In genomic region chr17:7854851-7855642, GRCh38 we compare ENCODE assay signal across 8 cellular contexts. TPM values are rescaled to one million over a fixed set of nuclear protein-coding genes. Genes with fewer than 3 reads are reported as not detected.
DNase-seq lines count a peak whose midpoint lies in the region; ATAC-seq and TF ChIP-seq lines count a peak whose summit lies in the region.

TMEM88 (plus strand) TSS chr17:7855066; CDS start chr17:7855075, 9 bp downstream.

- H3K27me3 Mint-ChIP-seq in activated CD4-positive, alpha-beta T cell treated with anti-CD3 and anti-CD28 coated beads, Interleukin-2, amount 10 ng/mL, durations not matched to agents 24 days and 14 days = no peaks in the 10 kb centered on the region

- H3K27ac Mint-ChIP-seq in activated CD4-positive, alpha-beta T cell treated with anti-CD3 and anti-CD28 coated beads, Interleukin-2, amount 10 ng/mL, durations not matched to agents 24 days and 14 days = peak within 1 kb of the TSS; percentile 62

- H3K27ac ChIP-seq in GM23248 = peak within 1 kb of the TSS; percentile 88
- H3K27ac ChIP-seq in heart right ventricle = peak within 1 kb of the TSS; percentile 82 to 98 (median 93)

- H3K9me3 ChIP-seq in GM23248 (ENCODE audit: low read depth) (no peaks in the 10 kb centered on the region), heart right ventricle (no peaks in the 10 kb centered on the region)

- H3K79me2 ChIP-seq in GM23248 (ENCODE audit: insufficient read depth) = peaks cover 44% of the 10 kb centered on the region

- H3K36me3 ChIP-seq in GM23248 (ENCODE audit: low read depth) (no peaks in the 10 kb centered on the region), heart right ventricle (peaks cover 0 to 58% (median 30%) of the 10 kb centered on the region in 9 donors)

- H3K4me2 ChIP-seq in GM23248 (ENCODE audit: unreplicated experiment) = peak within 1 kb of the TSS; percentile 93

- WGBS in GM23248 (ENCODE audit: low coverage in 1 of 2, low lambda C conversion rate in 2 of 2, missing lambda C conversion rate in 2 of 2), 2 experiments = 68 to 69% methylated on average over 45 to 54 of the region's 54 CpGs
- 36 to 44% methylated on average over 54 of the region's 54 CpGs for WGBS in heart right ventricle, 2 donors

- peaks cover 36% of the 10 kb centered on the region; the same call in 1 of the 2 replicates for H3F3A ChIP-seq in GM23248 (ENCODE audit: insufficient read depth)

- ATAC-seq in heart right ventricle = no peak
- ATAC-seq in GM18909 (IDR thresholded peaks at IDR 0.05; ENCODE audit: poor library complexity, unreplicated experiment) = no peak

- in situ Hi-C loops in GM23248 (cut with MboI) = loop anchor here (10.0 kb wide), 1 partner anchor 110 kb away; no protein-coding TSS in a partner anchor

- H3K4me3 Mint-ChIP-seq in activated CD4-positive, alpha-beta T cell treated with anti-CD3 and anti-CD28 coated beads, Interleukin-2, amount 10 ng/mL, durations not matched to agents 24 days and 14 days = peak within 1 kb of the TSS; percentile 26

- H3K4me1 Mint-ChIP-seq in activated CD4-positive, alpha-beta T cell treated with anti-CD3 and anti-CD28 coated beads, Interleukin-2, amount 10 ng/mL, durations not matched to agents 24 days and 14 days = peaks cover 32% of the 10 kb centered on the region

- no peak within 1 kb of the TSS for H2AFZ ChIP-seq in GM23248

- no peak for TF ChIP-seq CTCF in heart right ventricle (IDR thresholded peaks at IDR 0.05)

- H3K9me3 Mint-ChIP-seq in activated CD4-positive, alpha-beta T cell treated with anti-CD3 and anti-CD28 coated beads, Interleukin-2, amount 10 ng/mL, durations not matched to agents 24 days and 14 days = no peaks in the 10 kb centered on the region

- H3K27me3 ChIP-seq in GM23248 (replicated peaks; ENCODE audit: insufficient read depth) (no peaks in the 10 kb centered on the region), heart right ventricle (no peaks in the 10 kb centered on the region)

- no peaks in the 10 kb centered on the region for H3K9me2 ChIP-seq in GM23248 (ENCODE audit: insufficient read depth)

- H3K9ac ChIP-seq in GM23248 = peak within 1 kb of the TSS; percentile 86

- no peaks in the 10 kb centered on the region for H4K20me1 ChIP-seq in GM23248 (ENCODE audit: insufficient read depth)

- H3K4me1 ChIP-seq in GM23248 (ENCODE audit: insufficient read depth) (0 out of 2 replicates have a peak, but pooled peaks cover 17% of the 10 kb centered on the region), heart right ventricle (peaks cover 3 to 65% (median 44%) of the 10 kb centered on the region in 9 donors)

- intact Hi-C loops in activated CD4-positive, alpha-beta T cell treated with anti-CD3 and anti-CD28 coated beads, Interleukin-2, amount 10 ng/mL, durations not matched to agents 24 days and 14 days (cut with micrococcal nuclease) = loop anchor here (10.0 kb wide), 1 partner anchor 110 kb away; no protein-coding TSS in a partner anchor
- intact Hi-C loops in heart right ventricle (cut with DNase I) = loop anchor here in 6 of 10 donors (5.0 to 10.0 kb wide), 5 partner anchors 33 to 300 kb away; partner anchors contain the start of genes PER1 (in 1 of the 6) and RNF227 (in 1 of the 6)

- DNase-seq in GM23248 (peak; percentile 31), heart right ventricle (peak; percentile 53 to 57), retina (peak; percentile 57), SK-N-DZ (ENCODE audit: low spot score) (no peak), SIG-M5 treated with dmso at 0.1 percent for 504 hours (lab: John Stamatoyannopoulos, UW; ENCODE audit: unreplicated experiment) (no peak)
- DNase-seq in activated CD4-positive, alpha-beta T cell treated with anti-CD3 and anti-CD28 coated beads, Interleukin-2, amount 10 ng/mL, durations not matched to agents 24 days and 14 days = peak; percentile 62
- DNase-seq in stimulated activated naive CD4-positive, alpha-beta T cell treated with Interleukin-2 at 50 U/mL for 16 hours (lab: John Stamatoyannopoulos, UW) = no peak

- H3K4me3 ChIP-seq in GM23248 (peak within 1 kb of the TSS; percentile 80), heart right ventricle (peak within 1 kb of the TSS; percentile 35 to 72 (median 68))

- H3K36me3 Mint-ChIP-seq in activated CD4-positive, alpha-beta T cell treated with anti-CD3 and anti-CD28 coated beads, Interleukin-2, amount 10 ng/mL, durations not matched to agents 24 days and 14 days (ENCODE audit: low read depth) = peaks cover 60% of the 10 kb centered on the region

RNA-seq across cellular contexts. Expression of gene TMEM88, which starts in this region (rescaled TPM):
- not detected in 2 replicates for total RNA-seq in GM23248 (2014; rRNA removed; shearing (Covaris generic))
- polyA plus RNA-seq in GM23248 (2016; fragmentation: Nextera tagmentation; extraction: Ambion mirVana) = 0.23 TPM in 1 of 2 replicates, not detected in the other
- total RNA-seq in activated CD4-positive, alpha-beta T cell treated with anti-CD3 and anti-CD28 coated beads, Interleukin-2, amount 10 ng/mL, durations not matched to agents 24 days and 14 days = 6.1 and 7.1 TPM in 2 replicates
- 10 to 100 TPM; 12.3 to 47.4 (median 19.3) TPM for total RNA-seq in heart right ventricle
- 100 to 1,000 TPM; 121 to 298 TPM for polyA plus RNA-seq in heart right ventricle
- 0.62 and 2.0 TPM in 2 replicates for polyA plus RNA-seq in SK-N-DZ (2014; cell fraction: cytosol; rRNA removed)
- 3.2 and 4.5 TPM in 2 replicates for polyA plus RNA-seq in SK-N-DZ (2014; cell fraction: nucleus; rRNA removed)

Comparison
In these comparisons a context has a peak if more than half of its experiments do, and no peak if none do; other contexts are left out.
1. RNA of gene TMEM88 (polyA plus RNA-seq): 121 to 298 TPM in heart right ventricle; 0.23 TPM in GM23248; every median in the first group is over 10 times any median in the second.
2. Peak in DNase-seq, H3K4me3 ChIP-seq, H3K27ac ChIP-seq, H3K9ac ChIP-seq and H3K4me2 ChIP-seq in GM23248; RNA of the gene not detected or under 1 TPM.
3. DNase-seq: peak in activated CD4-positive, alpha-beta T cell treated with anti-CD3 and anti-CD28 coated beads, Interleukin-2, amount 10 ng/mL, durations not matched to agents 24 days and 14 days (single experiment), heart right ventricle (2 of 2) and retina (single experiment); none in stimulated activated naive CD4-positive, alpha-beta T cell treated with Interleukin-2 at 50 U/mL for 16 hours (single experiment), SK-N-DZ (single experiment) and SIG-M5 treated with dmso at 0.1 percent for 504 hours (single experiment).